In the genomic region with DNA sequence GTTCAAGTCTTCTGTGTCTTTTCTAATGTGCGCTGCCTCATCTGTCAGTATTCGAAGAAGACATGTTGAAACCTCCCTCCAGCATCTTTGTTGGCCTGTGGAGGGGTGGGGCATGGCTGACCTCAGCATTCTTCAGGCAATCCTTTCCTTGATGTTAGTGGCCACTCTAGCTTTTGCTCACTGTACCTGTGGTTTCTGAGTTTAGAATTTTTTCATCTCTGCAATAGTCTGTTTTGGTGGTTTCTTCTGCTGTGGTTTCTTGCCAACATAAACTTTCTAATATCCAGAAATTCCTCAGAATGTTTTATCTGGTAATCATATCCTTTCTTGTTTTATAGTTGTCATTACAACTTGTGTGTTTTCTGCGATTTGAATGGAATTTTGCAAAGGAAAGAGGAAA, we compare ENCODE assay signal across 15 cellular contexts.
A peak's percentile ranks its signal among the peaks of the same experiment; 100 is the strongest.
DNase-seq lines count a peak whose midpoint lies in the region; ATAC-seq, FAIRE-seq and TF ChIP-seq lines count a peak whose summit lies in the region.
"Had no signal": no experiment of that assay in that cellular context is flagged by ENCODE, and none has a peak within 500 bp of the region (broad histone marks: within the 10 kb centered on the region; RNA-seq: fewer than 3 reads in every experiment).

No MANE protein-coding gene starts in this region.

- no peak for ATAC-seq in GM19328 (IDR thresholded peaks at IDR 0.05; ENCODE audit: unreplicated experiment)
- ATAC-seq: lower lobe of right lung; stimulated activated effector memory CD8-positive, alpha-beta T cell treated with anti-CD3 and anti-CD28 coated beads, Interleukin-12 subunit alpha, Interleukin-12 subunit beta, amount 100 ng/mL, for 72 hours had no signal

- TF ChIP-seq CTCF in AG09319 (IDR thresholded peaks at IDR 0.05; ENCODE audit: low read depth, low read length) (no peak), astrocyte of the spinal cord (IDR thresholded peaks at IDR 0.05; ENCODE audit: low read depth, low read length) (no peak)

- intact Hi-C loops in posterior cingulate gyrus (cut with DNase I): no loop called here

- DNase-seq in AG09319 (ENCODE audit: extremely low read depth, low read depth) (peak; percentile 28), HTR-8/SVneo (ENCODE audit: insufficient read length, low spot score) (peak; percentile 40), astrocyte of the spinal cord (ENCODE audit: low read depth, low spot score) (peak; percentile 89), kidney glomerular epithelial cell (lab: John Stamatoyannopoulos, UW) (peak; percentile 51), posterior cingulate gyrus (no peak), amygdala (lab: John Stamatoyannopoulos, UW) (no peak), HT-29 (ENCODE audit: low spot score) (no peak)
- DNase-seq: activated CD8-positive, alpha-beta memory T cell treated with anti-CD3 and anti-CD28 coated beads, Interleukin-2, amount 50 U/mL, for 4 hours; KBM-7; lower lobe of right lung; NCI-H187 treated with DMSO at 0.1 percent for 48 hours; NCI-H748 treated with DMSO at 0.1 percent for 48 hours; SIG-M5 had no signal

- FAIRE-seq in HTR-8/SVneo (lab: Jason Lieb, UNC): no peak

- H3K4me3 ChIP-seq in astrocyte of the spinal cord (ENCODE audit: low read depth, low read length): no peak overlapping the region
- H3K4me3 ChIP-seq: lower lobe of right lung had no signal

- in situ Hi-C loops in astrocyte of the spinal cord (cut with HindIII; ENCODE audit: low sequenced_read_pairs): no loop called here

Comparison
In these comparisons a context has a peak if more than half of its experiments do, and no peak if none do; other contexts are left out.
1. DNase-seq: peak in AG09319 (single experiment), HTR-8/SVneo (single experiment), astrocyte of the spinal cord (single experiment) and kidney glomerular epithelial cell (single experiment); none in posterior cingulate gyrus (0 of 10), amygdala (0 of 56) and HT-29 (single experiment).